ENCODE assay signal across 8 cellular contexts in the genomic region with DNA sequence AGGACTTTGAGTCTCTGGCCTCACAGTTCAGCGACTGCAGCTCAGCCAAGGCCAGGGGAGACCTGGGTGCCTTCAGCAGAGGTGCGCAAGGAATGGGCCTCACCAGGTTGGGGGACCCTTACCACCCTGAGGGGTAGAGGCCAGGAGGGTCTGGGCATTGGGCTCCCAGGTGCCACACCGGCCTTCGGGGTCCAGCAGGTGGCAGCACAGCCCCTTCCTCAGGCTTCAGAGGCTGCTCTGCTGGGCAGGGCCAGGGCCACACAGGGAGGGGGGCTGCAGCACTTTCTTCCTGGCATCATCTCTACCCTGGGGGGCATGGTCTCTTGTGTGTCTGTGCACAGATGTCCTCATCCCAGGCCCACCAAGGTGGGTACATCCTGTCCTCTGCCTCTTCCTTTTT. TPM values are rescaled to one million over a fixed set of nuclear protein-coding genes. Genes with fewer than 3 reads are reported as not detected.
DNase-seq lines count a peak whose midpoint lies in the region; ATAC-seq and TF ChIP-seq lines count a peak whose summit lies in the region.

No MANE protein-coding gene starts in this region.

- no peak overlapping the region for H4K8ac ChIP-seq in mesenchymal stem cell (ENCODE audit: low read length)

- TF ChIP-seq POLR2A in vagina (IDR thresholded peaks at IDR 0.05), result no peak

- H3K4me3 ChIP-seq in mesenchymal stem cell (ENCODE audit: insufficient read depth in 1 of 2, low read depth in 1 of 2, low read length in 2 of 2) (no peak overlapping the region), vagina (no peak overlapping the region)

- H2AFZ ChIP-seq in mesenchymal stem cell (ENCODE audit: low read depth, low read length), result no peak overlapping the region

- no TSS peak for BruUV-seq in Calu3 (replicated peaks; lab: Mats Ljungman, UMichigan)

- no peak overlapping the region for H2BK120ac ChIP-seq in mesenchymal stem cell (ENCODE audit: low read depth, low read length)

- H3K18ac ChIP-seq in mesenchymal stem cell (ENCODE audit: low read depth in 1 of 2, low read length in 2 of 2), result no peak overlapping the region

- peak overlapping the region; percentile 5 for H4K91ac ChIP-seq in mesenchymal stem cell (ENCODE audit: low read length)

- H3K4me2 ChIP-seq in mesenchymal stem cell (ENCODE audit: low read length, poor library complexity, severe bottlenecking), result no peak overlapping the region

- peaks cover 23% of the 10 kb centered on the region for H3K36me3 Mint-ChIP-seq in Calu3 (ENCODE audit: insufficient read depth, unreplicated experiment)
- H3K36me3 Mint-ChIP-seq in activated naive CD4-positive, alpha-beta T cell treated with anti-CD3 and anti-CD28 coated beads, Interleukin-2, amount 50 U/mL, for 72 hours, result peaks cover 5 to 21% of the 10 kb centered on the region in 2 donors

- TF ChIP-seq CTCF in Calu3 (IDR thresholded peaks at IDR 0.05; ENCODE audit: unreplicated experiment), result no peak
- peak in 1 of 3 experiments; percentile 18 for TF ChIP-seq CTCF in vagina (IDR thresholded peaks at IDR 0.05)

- H3K23ac ChIP-seq in mesenchymal stem cell (ENCODE audit: low read length in 2 of 2), result no peak overlapping the region

- no peaks in the 10 kb centered on the region for H3K27me3 ChIP-seq in mesenchymal stem cell (ENCODE audit: control insufficient read depth in 1 of 2, insufficient read depth in 1 of 2, low read length in 2 of 2)
- H3K27me3 ChIP-seq in vagina, result no peaks in the 10 kb centered on the region

- CTCF ChIA-PET in Calu3 (lab: Charles Lee), result no interaction called here

- peaks cover 17% of the 10 kb centered on the region for H3K4me1 ChIP-seq in mesenchymal stem cell (ENCODE audit: control insufficient read depth, insufficient read depth, low read depth, low read length)
- peaks cover 19% of the 10 kb centered on the region for H3K4me1 ChIP-seq in vagina

- peak overlapping the region; percentile 61 for H3K9ac ChIP-seq in mesenchymal stem cell (ENCODE audit: low read length)

- intact Hi-C loops in Calu3 (cut with micrococcal nuclease; ENCODE audit: unreplicated experiment) (no loop called here), vagina (cut with DNase I) (no loop called here)

- H2AK5ac ChIP-seq in mesenchymal stem cell (ENCODE audit: low read length, severe bottlenecking), result no peak overlapping the region

- no peak overlapping the region for H2BK12ac ChIP-seq in mesenchymal stem cell (ENCODE audit: low read length in 2 of 2)

- H2BK15ac ChIP-seq in mesenchymal stem cell (ENCODE audit: low read depth, poor library complexity, severe bottlenecking), result no peak overlapping the region

- no peaks in the 10 kb centered on the region for H3K27me3 Mint-ChIP-seq in Calu3 (ENCODE audit: unreplicated experiment)

- peaks cover 58% of the 10 kb centered on the region for H3K79me1 ChIP-seq in mesenchymal stem cell (replicated peaks; ENCODE audit: low read length, poor library complexity, severe bottlenecking)

- no peak overlapping the region for H2BK5ac ChIP-seq in mesenchymal stem cell (ENCODE audit: low read depth, low read length, poor library complexity, severe bottlenecking)

- peak; percentile 21 to 56 for ATAC-seq in activated naive CD4-positive, alpha-beta T cell treated with anti-CD3 and anti-CD28 coated beads, Interleukin-2, amount 50 U/mL, for 72 hours
- no peak for ATAC-seq in HG02938 (IDR thresholded peaks at IDR 0.05; ENCODE audit: unreplicated experiment)
- no peak for ATAC-seq in HG03175 (IDR thresholded peaks at IDR 0.05; ENCODE audit: unreplicated experiment)

- H3K27ac Mint-ChIP-seq in Calu3 (ENCODE audit: unreplicated experiment), result no peak overlapping the region
- peak overlapping the region; percentile 35 to 65 for H3K27ac Mint-ChIP-seq in activated naive CD4-positive, alpha-beta T cell treated with anti-CD3 and anti-CD28 coated beads, Interleukin-2, amount 50 U/mL, for 72 hours

- H3K9me3 ChIP-seq in mesenchymal stem cell (ENCODE audit: control insufficient read depth, low read length) (no peaks in the 10 kb centered on the region), vagina (no peaks in the 10 kb centered on the region)

- H3K4me3 Mint-ChIP-seq in Calu3 (ENCODE audit: low read depth, unreplicated experiment), result no peak overlapping the region

- peaks cover 46 to 73% of the 10 kb centered on the region in 2 experiments for H3K36me3 ChIP-seq in mesenchymal stem cell (ENCODE audit: control insufficient read depth in 1 of 2, insufficient read depth in 2 of 2, low read depth in 1 of 2, low read length in 2 of 2)
- H3K36me3 ChIP-seq in vagina, result peaks cover 0 to 28% of the 10 kb centered on the region in 2 donors

- H3K4ac ChIP-seq in mesenchymal stem cell (ENCODE audit: low read depth in 1 of 2, low read length in 2 of 2), result no peak overlapping the region

- H3K27ac ChIP-seq in mesenchymal stem cell (ENCODE audit: low read length, poor library complexity, severe bottlenecking) (no peak overlapping the region), vagina (no peak overlapping the region)

- H3K9me3 Mint-ChIP-seq in Calu3 (ENCODE audit: low read depth, unreplicated experiment), result no peaks in the 10 kb centered on the region
- no peaks in the 10 kb centered on the region for H3K9me3 Mint-ChIP-seq in activated naive CD4-positive, alpha-beta T cell treated with anti-CD3 and anti-CD28 coated beads, Interleukin-2, amount 50 U/mL, for 72 hours

- DNase-seq in Calu3 (peak; percentile 35), NAMALWA (ENCODE audit: low spot score) (peak; percentile 22), mesenchymal stem cell (no peak), NCI-H146 (lab: John Stamatoyannopoulos, UW) (no peak), vagina (ENCODE audit: extremely low spot score in 2 of 2) (no peak)
- no peak for DNase-seq in activated naive CD4-positive, alpha-beta T cell treated with anti-CD3 and anti-CD28 coated beads, Interleukin-2, amount 50 U/mL, for 72 hours (ENCODE audit: low spot score in 2 of 2)

- 63% methylated on average over 4 of the region's 4 CpGs for WGBS in mesenchymal stem cell

- no peak overlapping the region for H3K14ac ChIP-seq in mesenchymal stem cell (ENCODE audit: low read length in 2 of 2)

- no peaks in the 10 kb centered on the region for H3K4me1 Mint-ChIP-seq in Calu3 (ENCODE audit: low read depth, unreplicated experiment)

RNA-seq across cellular contexts. Expression of a gene that starts 12.9 kb away (rescaled TPM):
- 49.5 and 51.0 TPM in 2 replicates for total RNA-seq in Calu3 (2022)
- 100 to 1,000 TPM in 1 of 2 donors, 10 to 100 TPM in 1; 75.7 to 100 TPM for total RNA-seq in activated naive CD4-positive, alpha-beta T cell treated with anti-CD3 and anti-CD28 coated beads, Interleukin-2, amount 50 U/mL, for 72 hours
- 62.7 TPM for polyA plus RNA-seq in mesenchymal stem cell (2013, experiment 1 of 2)
- polyA plus RNA-seq in mesenchymal stem cell (2013, experiment 2 of 2), result 58.8 TPM
- total RNA-seq in vagina, result 73.4 TPM

RNA-seq across cellular contexts. Expression of a gene that starts 20.3 kb away (rescaled TPM):
- total RNA-seq in Calu3 (2022), result 233 and 234 TPM in 2 replicates
- total RNA-seq in activated naive CD4-positive, alpha-beta T cell treated with anti-CD3 and anti-CD28 coated beads, Interleukin-2, amount 50 U/mL, for 72 hours, result 100 to 1,000 TPM; 268 to 366 TPM
- polyA plus RNA-seq in mesenchymal stem cell (2013, experiment 1 of 2), result 316 TPM
- polyA plus RNA-seq in mesenchymal stem cell (2013, experiment 2 of 2), result 336 TPM
- total RNA-seq in vagina, result 269 TPM

RNA-seq across cellular contexts. Expression of a gene that starts 29.2 kb away (rescaled TPM):
- total RNA-seq in Calu3 (2022) (20.7 and 21.4 TPM in 2 replicates), vagina (39.8 TPM)
- 10 to 100 TPM; 30.7 to 36.0 TPM for total RNA-seq in activated naive CD4-positive, alpha-beta T cell treated with anti-CD3 and anti-CD28 coated beads, Interleukin-2, amount 50 U/mL, for 72 hours
- 35.6 TPM for polyA plus RNA-seq in mesenchymal stem cell (2013, experiment 1 of 2)
- polyA plus RNA-seq in mesenchymal stem cell (2013, experiment 2 of 2), result 34.6 TPM

Comparison
In these comparisons a context has a peak if more than half of its experiments do, and no peak if none do; other contexts are left out.
1. DNase-seq: peak in Calu3 (single experiment) and NAMALWA (single experiment); none in activated naive CD4-positive, alpha-beta T cell treated with anti-CD3 and anti-CD28 coated beads, Interleukin-2, amount 50 U/mL, for 72 hours (0 of 2), mesenchymal stem cell (single experiment), NCI-H146 (single experiment) and vagina (0 of 2).
2. ATAC-seq: peak in activated naive CD4-positive, alpha-beta T cell treated with anti-CD3 and anti-CD28 coated beads, Interleukin-2, amount 50 U/mL, for 72 hours (2 of 2); none in HG02938 (single experiment) and HG03175 (single experiment).